21 cellular contexts compared by ENCODE assay signal in genomic region chr1:64251971-64252370, GRCh38. TPM values are rescaled to one million over a fixed set of nuclear protein-coding genes. Genes with fewer than 3 reads are reported as not detected.
DNase-seq lines count a peak whose midpoint lies in the region; ATAC-seq and TF ChIP-seq lines count a peak whose summit lies in the region.
"Had no signal": no experiment of that assay in that cellular context is flagged by ENCODE, and none has a peak within 500 bp of the region (broad histone marks: within the 10 kb centered on the region; RNA-seq: fewer than 3 reads in every experiment).

No MANE protein-coding gene starts in this region.

- H3K4me1 ChIP-seq in NT2/D1 (ENCODE audit: insufficient read depth, insufficient read length) (peaks cover 3% of the 10 kb centered on the region), osteoblast (ENCODE audit: insufficient read depth, low read length) (no peaks in the 10 kb centered on the region), upper lobe of left lung (no peaks in the 10 kb centered on the region)
- H3K4me1 ChIP-seq: body of pancreas, heart left ventricle, Peyer's patch, tibial artery had no signal

- DNase-seq in DMS 273 (lab: John Stamatoyannopoulos, UW; ENCODE audit: unreplicated experiment) = peak; percentile 25
- DNase-seq in DMS 273 treated with DMSO at 0.1 percent for 48 hours (lab: John Stamatoyannopoulos, UW) = no peak
- peak; percentile 47 for DNase-seq in NT2/D1 (ENCODE audit: low read depth, low spot score)
- no peak for DNase-seq in choroid plexus epithelial cell (ENCODE audit: low read depth)
- DNase-seq in osteoblast (ENCODE audit: insufficient read length, low spot score, missing footprints) = no peak
- no peak for DNase-seq in NCI-H510A treated with DMSO at 0.1 percent for 48 hours (lab: John Stamatoyannopoulos, UW)
- no peak for DNase-seq in upper lobe of left lung
- DNase-seq in cerebellar cortex (ENCODE audit: low spot score) = no peak
- DNase-seq: 8988T; activated naive CD4-positive, alpha-beta T cell treated with anti-CD3 and anti-CD28 coated beads, Interleukin-2, amount 10 ng/mL, durations not matched to agents 7 days and 5 days; body of pancreas; heart left ventricle; kidney; NCI-H1930; NCI-H524 treated with DMSO at 0.1 percent for 48 hours; Peyer's patch; stimulated activated naive B cell treated with anti-CD40 and anti-IgM and Interleukin-4, amounts not matched to agents 10 μg/mL and 1 μg/mL and 100 μg/mL, for 72 hours; tibial artery had no signal

- no peak overlapping the region for H3K4me3 ChIP-seq in NT2/D1 (ENCODE audit: insufficient read length, low read depth)
- H3K4me3 ChIP-seq in choroid plexus epithelial cell (ENCODE audit: low read depth, low read length) = no peak overlapping the region
- H3K4me3 ChIP-seq in osteoblast (ENCODE audit: insufficient read depth, low read length) = no peak overlapping the region
- no peak overlapping the region for H3K4me3 ChIP-seq in upper lobe of left lung
- H3K4me3 ChIP-seq: body of pancreas, heart left ventricle, Peyer's patch, tibial artery had no signal

- no peak overlapping the region for H3K4me2 ChIP-seq in osteoblast (ENCODE audit: insufficient read depth, low read length)

- no peak for TF ChIP-seq POLR2A in upper lobe of left lung (IDR thresholded peaks at IDR 0.05)

- no peaks in the 10 kb centered on the region for H4K20me1 ChIP-seq in osteoblast (ENCODE audit: insufficient read depth, low read length)

- H3K79me2 ChIP-seq in osteoblast (ENCODE audit: insufficient read depth, low read length) = no peaks in the 10 kb centered on the region

- no peaks in the 10 kb centered on the region for H3K27me3 ChIP-seq in NT2/D1 (ENCODE audit: insufficient read depth, insufficient read length)
- H3K27me3 ChIP-seq in osteoblast (ENCODE audit: insufficient read depth, low read length) = peaks cover 11% of the 10 kb centered on the region
- H3K27me3 ChIP-seq in upper lobe of left lung = no peaks in the 10 kb centered on the region
- H3K27me3 ChIP-seq: body of pancreas, heart left ventricle, Peyer's patch, tibial artery had no signal

- no peak for TF ChIP-seq EP300 in upper lobe of left lung (IDR thresholded peaks at IDR 0.05)

- H3K36me3 ChIP-seq in NT2/D1 (ENCODE audit: insufficient read depth, insufficient read length, low read length) = no peaks in the 10 kb centered on the region
- no peaks in the 10 kb centered on the region for H3K36me3 ChIP-seq in osteoblast (ENCODE audit: insufficient read depth, low read length)
- H3K36me3 ChIP-seq in upper lobe of left lung = no peaks in the 10 kb centered on the region
- H3K36me3 ChIP-seq: heart left ventricle, Peyer's patch, tibial artery had no signal

- H3K27ac ChIP-seq in osteoblast (ENCODE audit: low read depth, low read length) (no peak overlapping the region), upper lobe of left lung (no peak overlapping the region)
- H3K27ac ChIP-seq: body of pancreas, heart left ventricle, Peyer's patch, tibial artery had no signal

- WGBS in upper lobe of left lung, 2 donors = 71 to 100% methylated on average over 2 to 3 of the region's 3 CpGs

- H3K9ac ChIP-seq in NT2/D1 (ENCODE audit: insufficient read length, low read depth) = no peak overlapping the region

- ATAC-seq in upper lobe of left lung (ENCODE audit: low FRiP score in 2 of 2) = no peak
- ATAC-seq: body of pancreas; esophagus mucosa; SK-N-SH treated with all-trans-retinoic acid at 6 μM for 48 hours; stimulated activated naive B cell treated with anti-CD40 and anti-IgM and Interleukin-4, amounts not matched to agents 10 μg/mL and 1 μg/mL and 100 μg/mL, for 72 hours had no signal

- TF ChIP-seq CTCF in choroid plexus epithelial cell (conservative IDR thresholded peaks at IDR 0.05; ENCODE audit: low read depth, low read length) (peak; percentile 43), osteoblast (IDR thresholded peaks at IDR 0.05; ENCODE audit: extremely low read depth, low read depth, low read length) (peak; percentile 33), upper lobe of left lung (IDR thresholded peaks at IDR 0.05) (no peak)

- no peak overlapping the region for H2AFZ ChIP-seq in osteoblast (ENCODE audit: low read length)

- no peaks in the 10 kb centered on the region for H3K9me3 ChIP-seq in NT2/D1 (ENCODE audit: insufficient read depth, low read length)
- H3K9me3 ChIP-seq in osteoblast (ENCODE audit: low read depth, low read length) = no peaks in the 10 kb centered on the region
- H3K9me3 ChIP-seq in upper lobe of left lung = no peaks in the 10 kb centered on the region
- H3K9me3 ChIP-seq: Peyer's patch had no signal

RNA-seq across cellular contexts. Expression of gene UBE2U, which starts 48.5 kb away (rescaled TPM):
- total RNA-seq in osteoblast (not detected in 2 replicates), upper lobe of left lung (under 1 TPM in 1 of 6 donors, not detected in 5; 0.34 TPM)
- total RNA-seq: body of pancreas, dermis microvascular lymphatic vessel endothelial cell, esophagus mucosa, kidney, Peyer's patch had no signal

Comparison
In these comparisons a context has a peak if more than half of its experiments do, and no peak if none do; other contexts are left out.
1. DNase-seq: peak in DMS 273 (single experiment) and NT2/D1 (single experiment); none in DMS 273 treated with DMSO at 0.1 percent for 48 hours (single experiment), choroid plexus epithelial cell (single experiment), osteoblast (single experiment), NCI-H510A treated with DMSO at 0.1 percent for 48 hours (single experiment), upper lobe of left lung (0 of 2) and cerebellar cortex (single experiment).
2. CTCF ChIP-seq: peak in choroid plexus epithelial cell (single experiment) and osteoblast (single experiment); none in upper lobe of left lung (0 of 6).